In genomic region chr2:134104754-134105153, GRCh38 we compare ENCODE assay signal across 20 cellular contexts.
A peak's percentile ranks its signal among the peaks of the same experiment; 100 is the strongest.
DNase-seq lines count a peak whose midpoint lies in the region; ATAC-seq and TF ChIP-seq lines count a peak whose summit lies in the region.
"Had no signal": no experiment of that assay in that cellular context is flagged by ENCODE, and none has a peak within 500 bp of the region (broad histone marks: within the 10 kb centered on the region; RNA-seq: fewer than 3 reads in every experiment).

No MANE protein-coding gene starts in this region.

- POLR2A ChIA-PET in MCF 10A (lab: Yijun Ruan, JAX): no interaction called here

- CTCF ChIA-PET in mammary epithelial cell (lab: Charles Lee; ENCODE audit: low non-redundant PET) (no interaction called here), MCF 10A (lab: Yijun Ruan, JAX) (interaction anchor here (1.0 kb wide), 1 partner anchor 141 kb away, joined by 3 read pairs; no protein-coding TSS in a partner anchor)

- no TSS peak for BruUV-seq in mammary epithelial cell (replicated peaks; lab: Mats Ljungman, UMichigan)
- no TSS peak for BruUV-seq in MCF 10A (replicated peaks; lab: Mats Ljungman, UMichigan)

- 20% methylated on average over 1 of the region's 1 CpG for WGBS in mammary epithelial cell (ENCODE audit: low coverage, missing lambda C conversion rate)
- 73% methylated on average over 1 of the region's 1 CpG for whole genome bisulfite sequencing in smooth muscle cell (ENCODE audit: low lambda C conversion rate)

- H4K20me1 ChIP-seq in mammary epithelial cell (ENCODE audit: insufficient read depth, low read length) (no peaks in the 10 kb centered on the region), smooth muscle cell (ENCODE audit: low read depth) (no peaks in the 10 kb centered on the region), Karpas-422 (ENCODE audit: insufficient read depth, low read depth, low read length) (no peaks in the 10 kb centered on the region)

- dilution Hi-C loops in mammary epithelial cell (cut with HindIII; ENCODE audit: low sequenced_read_pairs): no loop called here

- H3K9me3 ChIP-seq in mammary epithelial cell (replicated peaks; ENCODE audit: insufficient read depth, low read length) (no peaks in the 10 kb centered on the region), smooth muscle cell (replicated peaks; ENCODE audit: low read depth) (no peaks in the 10 kb centered on the region), Karpas-422 (ENCODE audit: low read length) (no peaks in the 10 kb centered on the region)
- H3K9me3 ChIP-seq: body of pancreas, colonic mucosa, vagina had no signal

- no peak overlapping the region for H3K4me3 Mint-ChIP-seq in MCF 10A (ENCODE audit: unreplicated experiment)
- H3K4me3 Mint-ChIP-seq in T-helper 2 cell treated with Interferon-gamma antibody and Interleukin-4, amounts not matched to agents 5 μg/mL and 100 μg/mL, for 36 hours: no peak overlapping the region
- no peak overlapping the region for H3K4me3 Mint-ChIP-seq in stimulated activated naive CD8-positive, alpha-beta T cell treated with anti-CD3 and anti-CD28 coated beads, Interleukin-15, amount 100 ng/mL, for 72 hours
- H3K4me3 Mint-ChIP-seq: activated naive CD8-positive, alpha-beta T cell; T-helper 1 cell treated with Interleukin-12 subunit alpha and Interleukin-12 subunit beta and Interleukin-4 antibody, amounts not matched to agents 30 μg/mL and 1 μg/mL, for 36 hours had no signal

- in situ Hi-C loops in mammary epithelial cell (cut with MboI; ENCODE audit: low sequenced_read_pairs in 2 of 2): loop anchor here in 1 of 2 donors (25.0 kb wide), 2 partner anchors 308 to 808 kb away; partner anchors contain the start of gene CCNT2

- H3K27me3 ChIP-seq in mammary epithelial cell (ENCODE audit: insufficient read depth, low read length) (no peaks in the 10 kb centered on the region), smooth muscle cell (ENCODE audit: low read depth) (no peaks in the 10 kb centered on the region), Karpas-422 (ENCODE audit: low read length) (no peaks in the 10 kb centered on the region)
- H3K27me3 ChIP-seq: body of pancreas, colonic mucosa, hepatocyte, vagina had no signal

- peaks cover 22% of the 10 kb centered on the region for H3K27me3 Mint-ChIP-seq in MCF 10A (ENCODE audit: insufficient read depth, unreplicated experiment)
- peaks cover 11% of the 10 kb centered on the region for H3K27me3 Mint-ChIP-seq in T-helper 2 cell treated with Interferon-gamma antibody and Interleukin-4, amounts not matched to agents 5 μg/mL and 100 μg/mL, for 36 hours (ENCODE audit: low read depth)
- peaks cover 12% of the 10 kb centered on the region for H3K27me3 Mint-ChIP-seq in stimulated activated naive CD8-positive, alpha-beta T cell treated with anti-CD3 and anti-CD28 coated beads, Interleukin-15, amount 100 ng/mL, for 72 hours
- H3K27me3 Mint-ChIP-seq: activated naive CD8-positive, alpha-beta T cell had no signal

- H3K79me2 ChIP-seq in mammary epithelial cell (ENCODE audit: insufficient read depth, low read length): no peaks in the 10 kb centered on the region
- no peaks in the 10 kb centered on the region for H3K79me2 ChIP-seq in smooth muscle cell (ENCODE audit: low read depth)
- no peaks in the 10 kb centered on the region for H3K79me2 ChIP-seq in Karpas-422 (ENCODE audit: low read length)
- H3K79me2 ChIP-seq: hepatocyte had no signal

- H3K27ac Mint-ChIP-seq in MCF 10A (ENCODE audit: low read depth, unreplicated experiment): no peak overlapping the region
- H3K27ac Mint-ChIP-seq in T-helper 2 cell treated with Interferon-gamma antibody and Interleukin-4, amounts not matched to agents 5 μg/mL and 100 μg/mL, for 36 hours: no peak overlapping the region
- H3K27ac Mint-ChIP-seq in stimulated activated naive CD8-positive, alpha-beta T cell treated with anti-CD3 and anti-CD28 coated beads, Interleukin-15, amount 100 ng/mL, for 72 hours: no peak overlapping the region
- H3K27ac Mint-ChIP-seq: activated naive CD8-positive, alpha-beta T cell; T-helper 1 cell treated with Interleukin-12 subunit alpha and Interleukin-12 subunit beta and Interleukin-4 antibody, amounts not matched to agents 30 μg/mL and 1 μg/mL, for 36 hours had no signal

- ATAC-seq in stimulated activated naive CD8-positive, alpha-beta T cell treated with anti-CD3 and anti-CD28 coated beads, Interleukin-15, amount 100 ng/mL, for 72 hours: peak; percentile 99
- ATAC-seq: body of pancreas, sciatic nerve had no signal

- H3K36me3 ChIP-seq in mammary epithelial cell (ENCODE audit: insufficient read depth, low read length) (no peaks in the 10 kb centered on the region), smooth muscle cell (ENCODE audit: low read depth) (no peaks in the 10 kb centered on the region), Karpas-422 (ENCODE audit: insufficient read depth, low read length) (no peaks in the 10 kb centered on the region)
- H3K36me3 ChIP-seq: colonic mucosa, vagina, WERI-Rb-1 had no signal

- H3K9ac ChIP-seq in mammary epithelial cell (ENCODE audit: insufficient read depth, low read length) (no peak overlapping the region), smooth muscle cell (ENCODE audit: low read depth) (no peak overlapping the region), Karpas-422 (ENCODE audit: low read length) (no peak overlapping the region)

- no peaks in the 10 kb centered on the region for H3F3A ChIP-seq in smooth muscle cell (ENCODE audit: low read depth)

- no peaks in the 10 kb centered on the region for H3K4me1 ChIP-seq in mammary epithelial cell (ENCODE audit: insufficient read depth, low read length)
- H3K4me1 ChIP-seq in smooth muscle cell (ENCODE audit: low read depth): no peaks in the 10 kb centered on the region
- no peaks in the 10 kb centered on the region for H3K4me1 ChIP-seq in Karpas-422 (ENCODE audit: low read length)
- H3K4me1 ChIP-seq: body of pancreas, colonic mucosa, vagina had no signal

- H3K9me2 ChIP-seq in Karpas-422 (replicated peaks; ENCODE audit: insufficient read depth, low read length): no peaks in the 10 kb centered on the region

- intact Hi-C loops in mammary epithelial cell (cut with micrococcal nuclease) (no loop called here), MCF 10A (cut with micrococcal nuclease) (no loop called here)

- H3K4me2 ChIP-seq in mammary epithelial cell (ENCODE audit: insufficient read depth, low read depth, low read length) (no peak overlapping the region), smooth muscle cell (no peak overlapping the region), Karpas-422 (ENCODE audit: low read depth, low read length, poor library complexity, severe bottlenecking) (no peak overlapping the region)
- H3K4me2 ChIP-seq: hepatocyte had no signal

- no peaks in the 10 kb centered on the region for H3K4me1 Mint-ChIP-seq in MCF 10A (ENCODE audit: insufficient read depth, unreplicated experiment)
- H3K4me1 Mint-ChIP-seq in T-helper 2 cell treated with Interferon-gamma antibody and Interleukin-4, amounts not matched to agents 5 μg/mL and 100 μg/mL, for 36 hours (ENCODE audit: low read depth): peaks cover 4% of the 10 kb centered on the region
- peaks cover 13% of the 10 kb centered on the region for H3K4me1 Mint-ChIP-seq in stimulated activated naive CD8-positive, alpha-beta T cell treated with anti-CD3 and anti-CD28 coated beads, Interleukin-15, amount 100 ng/mL, for 72 hours

- H2AFZ ChIP-seq in mammary epithelial cell (ENCODE audit: low read depth, low read length) (no peak overlapping the region), smooth muscle cell (ENCODE audit: low read depth) (no peak overlapping the region), Karpas-422 (ENCODE audit: low read length) (no peak overlapping the region)
- H2AFZ ChIP-seq: hepatocyte had no signal

- H3K27ac ChIP-seq in mammary epithelial cell (ENCODE audit: insufficient read depth, low read depth, low read length): no peak overlapping the region
- no peak overlapping the region for H3K27ac ChIP-seq in smooth muscle cell (ENCODE audit: low read depth)
- H3K27ac ChIP-seq in Karpas-422 (ENCODE audit: low read length): no peak overlapping the region
- H3K27ac ChIP-seq: body of pancreas, colonic mucosa, hepatocyte, vagina, WERI-Rb-1 had no signal

- H3K36me3 Mint-ChIP-seq in MCF 10A (ENCODE audit: insufficient read depth, unreplicated experiment): peaks cover 6% of the 10 kb centered on the region
- no peaks in the 10 kb centered on the region for H3K36me3 Mint-ChIP-seq in T-helper 2 cell treated with Interferon-gamma antibody and Interleukin-4, amounts not matched to agents 5 μg/mL and 100 μg/mL, for 36 hours (ENCODE audit: low read depth)
- H3K36me3 Mint-ChIP-seq: activated naive CD8-positive, alpha-beta T cell had no signal

- no peaks in the 10 kb centered on the region for H3K9me3 Mint-ChIP-seq in MCF 10A (ENCODE audit: unreplicated experiment)
- H3K9me3 Mint-ChIP-seq in T-helper 2 cell treated with Interferon-gamma antibody and Interleukin-4, amounts not matched to agents 5 μg/mL and 100 μg/mL, for 36 hours: no peaks in the 10 kb centered on the region
- peaks cover 0 to 8% of the 10 kb centered on the region in 2 donors for H3K9me3 Mint-ChIP-seq in stimulated activated naive CD8-positive, alpha-beta T cell treated with anti-CD3 and anti-CD28 coated beads, Interleukin-15, amount 100 ng/mL, for 72 hours

- H3K4me3 ChIP-seq in mammary epithelial cell (replicated peaks in 1 of 3; ENCODE audit: insufficient read depth in 1 of 3, low read depth in 2 of 3, low read length in 3 of 3): no peak overlapping the region
- H3K4me3 ChIP-seq in smooth muscle cell: no peak overlapping the region
- no peak overlapping the region for H3K4me3 ChIP-seq in Karpas-422 (ENCODE audit: low read length)
- H3K4me3 ChIP-seq: body of pancreas, colonic mucosa, hepatocyte, vagina had no signal

- peak; percentile 32 for DNase-seq in mammary epithelial cell
- DNase-seq in MCF 10A (ENCODE audit: unreplicated experiment): no peak
- DNase-seq in T-helper 2 cell treated with Interferon-gamma antibody and Interleukin-4, amounts not matched to agents 5 μg/mL and 100 μg/mL, for 36 hours (ENCODE audit: low spot score): peak; percentile 10
- DNase-seq in central memory CD4-positive, alpha-beta T cell: peak; percentile 35
- peak in 1 of 2 donors; percentile 42 for DNase-seq in stimulated activated naive CD8-positive, alpha-beta T cell treated with anti-CD3 and anti-CD28 coated beads, Interleukin-15, amount 100 ng/mL, for 72 hours
- no peak for DNase-seq in NCI-H2227 treated with DMSO at 0.1 percent for 48 hours (lab: John Stamatoyannopoulos, UW)
- no peak for DNase-seq in smooth muscle cell (lab: John Stamatoyannopoulos, UW; ENCODE audit: unreplicated experiment)
- no peak for DNase-seq in Karpas-422
- DNase-seq: activated CD8-positive, alpha-beta memory T cell treated with anti-CD3 and anti-CD28 coated beads, Interleukin-2, amount 50 U/mL, for 4 hours; body of pancreas; colonic mucosa; DMS79 treated with DMSO at 0.1 percent for 48 hours; NCI-H1417 treated with DMSO at 0.1 percent for 48 hours; SIG-M5; WERI-Rb-1 had no signal

- no peak for TF ChIP-seq CTCF in mammary epithelial cell (conservative IDR thresholded peaks at IDR 0.05 in 1 of 2, IDR thresholded peaks at IDR 0.05 in 1 of 2; ENCODE audit: extremely low read depth in 1 of 2, insufficient read depth in 1 of 2, low read depth in 1 of 2, low read length in 2 of 2)
- TF ChIP-seq CTCF in MCF 10A (IDR thresholded peaks at IDR 0.05; ENCODE audit: unreplicated experiment): no peak
- no peak for TF ChIP-seq CTCF in smooth muscle cell (IDR thresholded peaks at IDR 0.05; ENCODE audit: borderline replicate concordance, insufficient read depth, poor library complexity, severe bottlenecking)

Comparison
In these comparisons a context has a peak if more than half of its experiments do, and no peak if none do; other contexts are left out.
1. DNase-seq: peak in mammary epithelial cell (single experiment), T-helper 2 cell treated with Interferon-gamma antibody and Interleukin-4, amounts not matched to agents 5 μg/mL and 100 μg/mL, for 36 hours (single experiment) and central memory CD4-positive, alpha-beta T cell (single experiment); none in MCF 10A (single experiment), NCI-H2227 treated with DMSO at 0.1 percent for 48 hours (single experiment), smooth muscle cell (single experiment) and Karpas-422 (single experiment).